Comparison of ENCODE assay signal across 7 cellular contexts in genomic region chr4:55398461-55398860, GRCh38. TPM values are rescaled to one million over a fixed set of nuclear protein-coding genes. Genes with fewer than 3 reads are reported as not detected.
A peak's percentile ranks its signal among the peaks of the same experiment; 100 is the strongest.
DNase-seq lines count a peak whose midpoint lies in the region; ATAC-seq and TF ChIP-seq lines count a peak whose summit lies in the region.

No MANE protein-coding gene starts in this region.

- peaks cover 34% of the 10 kb centered on the region for H3K36me3 Mint-ChIP-seq in HFFc6 (ENCODE audit: low read depth)
- peaks cover 39% of the 10 kb centered on the region for H3K36me3 Mint-ChIP-seq in activated CD4-positive, alpha-beta memory T cell treated with anti-CD3 and anti-CD28 coated beads for 36 hours

- peak overlapping the region; percentile 87 for H3K4me2 ChIP-seq in hepatocyte

- TF ChIP-seq CTCF in HFFc6 (IDR thresholded peaks at IDR 0.05) (no peak), hepatocyte (IDR thresholded peaks at IDR 0.05; ENCODE audit: poor library complexity) (no peak)

- H3K27ac Mint-ChIP-seq in HFFc6: peak overlapping the region; percentile 85
- H3K27ac Mint-ChIP-seq in activated CD4-positive, alpha-beta memory T cell treated with anti-CD3 and anti-CD28 coated beads for 36 hours: peak overlapping the region; percentile 57
- no peak overlapping the region for H3K27ac Mint-ChIP-seq in stimulated activated naive CD8-positive, alpha-beta T cell treated with anti-CD3 and anti-CD28 coated beads, Interleukin-15, amount 100 ng/mL, for 72 hours

- H3K27me3 ChIP-seq in hepatocyte: no peaks in the 10 kb centered on the region

- peak overlapping the region; percentile 58 for H3K4me3 ChIP-seq in hepatocyte

- CTCF ChIA-PET in activated CD4-positive, alpha-beta memory T cell treated with anti-CD3 and anti-CD28 coated beads for 36 hours (lab: Charles Lee): interaction anchor here (2.6 kb wide), 1 partner anchor 52 kb away, joined by 13 read pairs; the partner anchor contains the start of gene SRD5A3

- H3K36me3 ChIP-seq in hepatocyte (replicated peaks; ENCODE audit: insufficient read depth, low read depth): no peaks in the 10 kb centered on the region

- ATAC-seq in stimulated activated naive CD8-positive, alpha-beta T cell treated with anti-CD3 and anti-CD28 coated beads, Interleukin-15, amount 100 ng/mL, for 72 hours: no peak

- H3K27me3 Mint-ChIP-seq in HFFc6 (ENCODE audit: insufficient read depth): no peaks in the 10 kb centered on the region; the same call in none of the 2 replicates
- H3K27me3 Mint-ChIP-seq in activated CD4-positive, alpha-beta memory T cell treated with anti-CD3 and anti-CD28 coated beads for 36 hours: no peaks in the 10 kb centered on the region
- H3K27me3 Mint-ChIP-seq in stimulated activated naive CD8-positive, alpha-beta T cell treated with anti-CD3 and anti-CD28 coated beads, Interleukin-15, amount 100 ng/mL, for 72 hours: no peaks in the 10 kb centered on the region

- no peaks in the 10 kb centered on the region for H3K9me3 Mint-ChIP-seq in HFFc6
- H3K9me3 Mint-ChIP-seq in activated CD4-positive, alpha-beta memory T cell treated with anti-CD3 and anti-CD28 coated beads for 36 hours: no peaks in the 10 kb centered on the region
- H3K9me3 Mint-ChIP-seq in stimulated activated naive CD8-positive, alpha-beta T cell treated with anti-CD3 and anti-CD28 coated beads, Interleukin-15, amount 100 ng/mL, for 72 hours: no peaks in the 10 kb centered on the region

- no peak overlapping the region for H2AFZ ChIP-seq in hepatocyte

- H3K9me3 ChIP-seq in hepatocyte (ENCODE audit: low read depth): no peaks in the 10 kb centered on the region

- peaks cover 71% of the 10 kb centered on the region for H3K79me2 ChIP-seq in hepatocyte

- DNase-seq in HFFc6 (peak; percentile 36), hepatocyte (ENCODE audit: low spot score) (peak; percentile 37), NCI-H2227 treated with DMSO at 0.1 percent for 48 hours (lab: John Stamatoyannopoulos, UW) (no peak), SW 1271 (lab: John Stamatoyannopoulos, UW) (no peak), A172 (ENCODE audit: low spot score) (no peak)
- DNase-seq in activated CD4-positive, alpha-beta memory T cell treated with anti-CD3 and anti-CD28 coated beads for 36 hours: no peak
- DNase-seq in stimulated activated naive CD8-positive, alpha-beta T cell treated with anti-CD3 and anti-CD28 coated beads, Interleukin-15, amount 100 ng/mL, for 72 hours: no peak

- peaks cover 46% of the 10 kb centered on the region for H4K20me1 ChIP-seq in hepatocyte (ENCODE audit: insufficient read depth, poor library complexity, severe bottlenecking)

- intact Hi-C loops in activated CD4-positive, alpha-beta memory T cell treated with anti-CD3 and anti-CD28 coated beads for 36 hours (cut with micrococcal nuclease): loop anchor here (5.0 kb wide), 2 partner anchors 469 to 1039 kb away; partner anchors contain the start of genes PAICS and PPAT

- WGBS in hepatocyte (ENCODE audit: low lambda C conversion rate, missing lambda C conversion rate): 4% methylated on average over 1 of the region's 1 CpG

- peak overlapping the region; percentile 100 for H3K27ac ChIP-seq in hepatocyte

- peak overlapping the region; percentile 94 for H3K4me3 Mint-ChIP-seq in HFFc6
- peak overlapping the region; percentile 88 for H3K4me3 Mint-ChIP-seq in activated CD4-positive, alpha-beta memory T cell treated with anti-CD3 and anti-CD28 coated beads for 36 hours
- H3K4me3 Mint-ChIP-seq in stimulated activated naive CD8-positive, alpha-beta T cell treated with anti-CD3 and anti-CD28 coated beads, Interleukin-15, amount 100 ng/mL, for 72 hours: peak overlapping the region; percentile 97 to 98

- H3K4me1 Mint-ChIP-seq in HFFc6 (ENCODE audit: low read depth): peaks cover 60% of the 10 kb centered on the region
- peaks cover 40% of the 10 kb centered on the region for H3K4me1 Mint-ChIP-seq in activated CD4-positive, alpha-beta memory T cell treated with anti-CD3 and anti-CD28 coated beads for 36 hours (ENCODE audit: low read depth)
- peaks cover 59% of the 10 kb centered on the region for H3K4me1 Mint-ChIP-seq in stimulated activated naive CD8-positive, alpha-beta T cell treated with anti-CD3 and anti-CD28 coated beads, Interleukin-15, amount 100 ng/mL, for 72 hours

- H3K9me2 ChIP-seq in hepatocyte (replicated peaks; ENCODE audit: insufficient read depth): no peaks in the 10 kb centered on the region

- H3K4me1 ChIP-seq in hepatocyte (ENCODE audit: insufficient read depth): peaks cover 4% of the 10 kb centered on the region

- POLR2A ChIA-PET in activated CD4-positive, alpha-beta memory T cell treated with anti-CD3 and anti-CD28 coated beads for 36 hours (lab: Charles Lee): no interaction called here

RNA-seq across cellular contexts. Expression of gene TMEM165, which starts 2.7 kb away (rescaled TPM):
- total RNA-seq in HFFc6 (2021; fragmentation: NEBNext Ultra II Directional; extraction: Animal tissue kit (Norgen Biotek cat#: 25700)): 100 to 1,000 TPM in 2 of 6 experiments, 10 to 100 TPM in 4; 93.9 to 111 (median 96.2) TPM
- 10 to 100 TPM; 50.4 to 56.8 TPM for total RNA-seq in activated CD4-positive, alpha-beta memory T cell treated with anti-CD3 and anti-CD28 coated beads for 36 hours
- total RNA-seq in hepatocyte: 146 and 160 TPM in 2 replicates
- 152 and 172 TPM in 2 replicates for polyA plus RNA-seq in hepatocyte
- total RNA-seq in A172 (2014; rRNA removed; shearing (Covaris generic)): 109 and 112 TPM in 2 replicates

RNA-seq across cellular contexts. Expression of gene SRD5A3, which starts 52.4 kb away (rescaled TPM):
- total RNA-seq in HFFc6 (2021; fragmentation: NEBNext Ultra II Directional; extraction: Animal tissue kit (Norgen Biotek cat#: 25700)): 10 to 100 TPM; 11.0 to 17.1 (median 12.2) TPM
- 10 to 100 TPM; 19.2 to 19.7 TPM for total RNA-seq in activated CD4-positive, alpha-beta memory T cell treated with anti-CD3 and anti-CD28 coated beads for 36 hours
- total RNA-seq in hepatocyte: 32.4 and 37.5 TPM in 2 replicates
- polyA plus RNA-seq in hepatocyte: 48.7 and 64.3 TPM in 2 replicates
- 8.4 and 18.4 TPM in 2 replicates for total RNA-seq in A172 (2014; rRNA removed; shearing (Covaris generic))

Comparison
In these comparisons a context has a peak if more than half of its experiments do, and no peak if none do; other contexts are left out.
1. DNase-seq: peak in HFFc6 (single experiment) and hepatocyte (single experiment); none in activated CD4-positive, alpha-beta memory T cell treated with anti-CD3 and anti-CD28 coated beads for 36 hours (single experiment), stimulated activated naive CD8-positive, alpha-beta T cell treated with anti-CD3 and anti-CD28 coated beads, Interleukin-15, amount 100 ng/mL, for 72 hours (0 of 2), NCI-H2227 treated with DMSO at 0.1 percent for 48 hours (single experiment), SW 1271 (0 of 2) and A172 (single experiment).
2. H3K27ac Mint-ChIP-seq: peak in HFFc6 (single experiment) and activated CD4-positive, alpha-beta memory T cell treated with anti-CD3 and anti-CD28 coated beads for 36 hours (single experiment); none in stimulated activated naive CD8-positive, alpha-beta T cell treated with anti-CD3 and anti-CD28 coated beads, Interleukin-15, amount 100 ng/mL, for 72 hours (0 of 2).
3. Peak in every context shown above with its lines, with median percentiles within 50 percentile points of each other: H3K4me3 Mint-ChIP-seq.